Comparison of ENCODE assay signal across 8 cellular contexts in the genomic region with DNA sequence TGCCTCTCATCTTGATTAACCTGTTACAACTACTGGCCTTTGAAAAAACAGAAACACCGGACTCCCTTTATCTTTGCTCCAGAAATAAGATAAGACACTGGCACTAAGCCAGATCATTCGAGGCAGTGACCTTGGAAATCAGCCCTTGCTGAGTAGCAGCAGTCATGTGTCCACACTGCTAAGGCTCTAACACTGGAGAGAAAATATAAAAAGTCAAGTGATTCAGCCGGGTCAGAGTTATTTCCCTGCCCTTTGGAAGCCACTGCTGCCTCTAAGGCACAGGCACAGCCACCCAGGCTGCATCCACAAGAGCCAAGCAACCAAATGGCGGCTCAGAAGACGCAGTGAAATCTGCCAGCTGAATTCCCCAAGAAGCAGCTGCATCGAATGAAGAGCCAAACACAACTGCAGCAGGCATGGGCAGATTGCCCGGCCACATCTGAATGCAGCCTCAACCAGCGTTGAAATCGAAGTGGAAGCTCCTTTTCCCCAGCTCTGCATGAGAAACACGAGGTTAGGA. TPM values are rescaled to one million over a fixed set of nuclear protein-coding genes. Genes with fewer than 3 reads are reported as not detected.
DNase-seq lines count a peak whose midpoint lies in the region; ATAC-seq and TF ChIP-seq lines count a peak whose summit lies in the region.
"Had no signal": no experiment of that assay in that cellular context is flagged by ENCODE, and none has a peak within 500 bp of the region (broad histone marks: within the 10 kb centered on the region; RNA-seq: fewer than 3 reads in every experiment).

No MANE protein-coding gene starts in this region.

- H3K36me3 ChIP-seq in tibial nerve: peaks cover 0 to 22% (median 0%) of the 10 kb centered on the region in 3 donors

- WGBS in tibial nerve, 2 donors: 13 to 18% methylated on average over 10 of the region's 10 CpGs
- 3 to 12% methylated on average over 10 of the region's 10 CpGs for WGBS in lower leg skin, 2 donors

- ATAC-seq in HG02678 (IDR thresholded peaks at IDR 0.05; ENCODE audit: unreplicated experiment): no peak

- peaks cover 0 to 49% (median 20%) of the 10 kb centered on the region in 4 donors for H3K4me1 ChIP-seq in tibial nerve

- DNase-seq in NCI-H1105 (lab: John Stamatoyannopoulos, UW) (peak; percentile 75), astrocyte of the hippocampus (ENCODE audit: low read depth, low spot score) (peak; percentile 85), left kidney (ENCODE audit: low read depth, low spot score) (peak; percentile 24), tibial nerve (ENCODE audit: low spot score in 2 of 2) (peak; percentile 49 to 50), lower leg skin (ENCODE audit: low spot score in 2 of 2) (no peak)
- no peak for DNase-seq in NK-92 treated with Interleukin-12 subunit alpha and Interleukin-12 subunit beta, amount 100 ng/mL, for 24 hours (lab: John Stamatoyannopoulos, UW)

- H3K9me3 ChIP-seq in tibial nerve: no peaks in the 10 kb centered on the region

- TF ChIP-seq CTCF in tibial nerve (IDR thresholded peaks at IDR 0.05) (no peak), lower leg skin (IDR thresholded peaks at IDR 0.05) (no peak)

- H3K4me3 ChIP-seq in tibial nerve (no peak overlapping the region), lower leg skin (ENCODE audit: low read depth, poor library complexity, severe bottlenecking) (no peak overlapping the region)

- H3K27me3 ChIP-seq in tibial nerve: no peaks in the 10 kb centered on the region

- TF ChIP-seq POLR2A in tibial nerve (IDR thresholded peaks at IDR 0.05) (no peak), lower leg skin (IDR thresholded peaks at IDR 0.05) (no peak)

- TF ChIP-seq EP300 in tibial nerve (IDR thresholded peaks at IDR 0.05): peak in 1 of 2 donors; percentile 21

- H3K27ac ChIP-seq in tibial nerve: peak overlapping the region; percentile 5 to 80 (median 42)
- H3K27ac ChIP-seq: KMS-11 had no signal

- intact Hi-C loops in lower leg skin (cut with DNase I; ENCODE audit: low total_unique reads): no loop called here

RNA-seq across cellular contexts. Expression of a gene that starts 40.7 kb away (rescaled TPM):
- total RNA-seq in tibial nerve: 10 to 100 TPM; 12.7 to 16.7 (median 16.2) TPM
- total RNA-seq in lower leg skin: 1 to 10 TPM; 2.9 to 4.2 (median 3.5) TPM

Comparison
In these comparisons a context has a peak if more than half of its experiments do, and no peak if none do; other contexts are left out.
1. DNase-seq: peak in NCI-H1105 (single experiment), astrocyte of the hippocampus (single experiment), left kidney (single experiment) and tibial nerve (2 of 2); none in NK-92 treated with Interleukin-12 subunit alpha and Interleukin-12 subunit beta, amount 100 ng/mL, for 24 hours (single experiment) and lower leg skin (0 of 2).